In genomic region chr3:72004749-72005292, GRCh38 we compare ENCODE assay signal across 21 cellular contexts.
DNase-seq lines count a peak whose midpoint lies in the region; ATAC-seq, FAIRE-seq and TF ChIP-seq lines count a peak whose summit lies in the region.
"Had no signal": no experiment of that assay in that cellular context is flagged by ENCODE, and none has a peak within 500 bp of the region (broad histone marks: within the 10 kb centered on the region; RNA-seq: fewer than 3 reads in every experiment).

No MANE protein-coding gene starts in this region.

- TF ChIP-seq POLR2A in GM12892 (IDR thresholded peaks at IDR 0.05; ENCODE audit: low read depth, low read length) = no peak

- H3K4me1 Mint-ChIP-seq in dendritic cell treated with granulocyte-macrophage colony-stimulating factor and Interleukin-4, amounts not matched to agents 40 ng/mL and 50 ng/mL, for 4 days (ENCODE audit: low read depth) = peaks cover 60% of the 10 kb centered on the region

- no peak for TF ChIP-seq CTCF in left ventricle myocardium inferior (IDR thresholded peaks at IDR 0.05; ENCODE audit: borderline replicate concordance)

- no peak overlapping the region for H3K9ac ChIP-seq in HUES6 (ENCODE audit: low read length)

- intact Hi-C loops in dendritic cell treated with granulocyte-macrophage colony-stimulating factor and Interleukin-4, amounts not matched to agents 40 ng/mL and 50 ng/mL, for 4 days (cut with micrococcal nuclease) = no loop called here
- intact Hi-C loops in left ventricle myocardium inferior (cut with micrococcal nuclease) = no loop called here

- peaks cover 3% of the 10 kb centered on the region; the same call in 1 of the 2 replicates for H3K36me3 ChIP-seq in HUES6 (ENCODE audit: control insufficient read depth, insufficient read depth, low read length)
- H3K36me3 ChIP-seq in left ventricle myocardium inferior = no peaks in the 10 kb centered on the region
- H3K36me3 ChIP-seq: neutrophil, SJSA1 had no signal

- FAIRE-seq in GM12892 (lab: Jason Lieb, UNC) = no peak
- FAIRE-seq: GM12878, kidney had no signal

- H3K9me3 ChIP-seq in HUES6 (ENCODE audit: control insufficient read depth, insufficient read depth, low read depth, low read length) = peaks cover 23% of the 10 kb centered on the region
- H3K9me3 ChIP-seq in left ventricle myocardium inferior (replicated peaks) = no peaks in the 10 kb centered on the region
- H3K9me3 ChIP-seq: neutrophil, SJSA1 had no signal

- H3K4me1 ChIP-seq in HUES6 (ENCODE audit: control insufficient read depth, insufficient read depth, low read length) = peaks cover 34% of the 10 kb centered on the region
- no peaks in the 10 kb centered on the region for H3K4me1 ChIP-seq in left ventricle myocardium inferior

- H3K27me3 ChIP-seq in HUES6 (ENCODE audit: control insufficient read depth, insufficient read depth, low read length) (no peaks in the 10 kb centered on the region), left ventricle myocardium inferior (ENCODE audit: low read depth) (peaks cover 35% of the 10 kb centered on the region)
- H3K27me3 ChIP-seq: neutrophil, SJSA1 had no signal

- 0 out of 2 replicates have a peak overlapping the region, but pooled peaks have one; percentile 6 for H3K27ac ChIP-seq in HUES6 (ENCODE audit: low read depth, low read length)
- H3K27ac ChIP-seq in left ventricle myocardium inferior (replicated peaks) = no peak overlapping the region
- H3K27ac ChIP-seq: neutrophil, SJSA1 had no signal

- ATAC-seq in GM21528 (IDR thresholded peaks at IDR 0.05; ENCODE audit: low FRiP score, unreplicated experiment) = no peak
- ATAC-seq: GM12878, right cardiac atrium had no signal

- H3K36me3 Mint-ChIP-seq in dendritic cell treated with granulocyte-macrophage colony-stimulating factor and Interleukin-4, amounts not matched to agents 40 ng/mL and 50 ng/mL, for 4 days (ENCODE audit: low read depth) = no peaks in the 10 kb centered on the region

- peak; percentile 28 for DNase-seq in AG20443 (ENCODE audit: low spot score)
- peak; percentile 79 for DNase-seq in kidney tubule cell (ENCODE audit: low spot score)
- no peak for DNase-seq in GM12892 (ENCODE audit: insufficient read length)
- DNase-seq in left ventricle myocardium inferior = no peak
- DNase-seq in RKO (ENCODE audit: low spot score) = no peak
- DNase-seq: activated CD4-positive, alpha-beta T cell treated with anti-CD3 and anti-CD28 coated beads, Interleukin-2, amount 10 ng/mL, durations not matched to agents 7 days and 5 days; activated naive CD4-positive, alpha-beta T cell treated with anti-CD3 and anti-CD28 coated beads for 36 hours; activated T-cell treated with anti-CD3 and anti-CD28 coated beads for 4 hours; hippocampal formation; kidney; midbrain; NCI-H1092 treated with DMSO at 0.1 percent for 48 hours; NCI-H748 treated with DMSO at 0.1 percent for 48 hours; right cardiac atrium; T-helper 9 cell had no signal

- peaks cover 12% of the 10 kb centered on the region for H3K27me3 Mint-ChIP-seq in dendritic cell treated with granulocyte-macrophage colony-stimulating factor and Interleukin-4, amounts not matched to agents 40 ng/mL and 50 ng/mL, for 4 days
- H3K27me3 Mint-ChIP-seq: activated CD4-positive, alpha-beta T cell treated with anti-CD3 and anti-CD28 coated beads, Interleukin-2, amount 10 ng/mL, durations not matched to agents 7 days and 5 days had no signal

- H3K4me3 ChIP-seq in HUES6 (ENCODE audit: low read depth, low read length) = no peak overlapping the region
- no peak overlapping the region for H3K4me3 ChIP-seq in left ventricle myocardium inferior
- H3K4me3 ChIP-seq: GM12878, SJSA1 had no signal

- H3K27ac Mint-ChIP-seq in dendritic cell treated with granulocyte-macrophage colony-stimulating factor and Interleukin-4, amounts not matched to agents 40 ng/mL and 50 ng/mL, for 4 days = peak overlapping the region; percentile 75
- H3K27ac Mint-ChIP-seq: activated CD4-positive, alpha-beta T cell treated with anti-CD3 and anti-CD28 coated beads, Interleukin-2, amount 10 ng/mL, durations not matched to agents 7 days and 5 days; activated naive CD4-positive, alpha-beta T cell treated with anti-CD3 and anti-CD28 coated beads for 36 hours had no signal

- no peaks in the 10 kb centered on the region for H3K9me3 Mint-ChIP-seq in dendritic cell treated with granulocyte-macrophage colony-stimulating factor and Interleukin-4, amounts not matched to agents 40 ng/mL and 50 ng/mL, for 4 days
- H3K9me3 Mint-ChIP-seq: activated naive CD4-positive, alpha-beta T cell treated with anti-CD3 and anti-CD28 coated beads for 36 hours had no signal

- H3K4me3 Mint-ChIP-seq in dendritic cell treated with granulocyte-macrophage colony-stimulating factor and Interleukin-4, amounts not matched to agents 40 ng/mL and 50 ng/mL, for 4 days = no peak overlapping the region
- H3K4me3 Mint-ChIP-seq: activated CD4-positive, alpha-beta T cell treated with anti-CD3 and anti-CD28 coated beads, Interleukin-2, amount 10 ng/mL, durations not matched to agents 7 days and 5 days; activated naive CD4-positive, alpha-beta T cell treated with anti-CD3 and anti-CD28 coated beads for 36 hours had no signal

Comparison
In these comparisons a context has a peak if more than half of its experiments do, and no peak if none do; other contexts are left out.
1. DNase-seq: peak in AG20443 (single experiment) and kidney tubule cell (single experiment); none in GM12892 (single experiment), left ventricle myocardium inferior (single experiment) and RKO (single experiment).